ENCODE assay signal across 15 cellular contexts in the genomic region with DNA sequence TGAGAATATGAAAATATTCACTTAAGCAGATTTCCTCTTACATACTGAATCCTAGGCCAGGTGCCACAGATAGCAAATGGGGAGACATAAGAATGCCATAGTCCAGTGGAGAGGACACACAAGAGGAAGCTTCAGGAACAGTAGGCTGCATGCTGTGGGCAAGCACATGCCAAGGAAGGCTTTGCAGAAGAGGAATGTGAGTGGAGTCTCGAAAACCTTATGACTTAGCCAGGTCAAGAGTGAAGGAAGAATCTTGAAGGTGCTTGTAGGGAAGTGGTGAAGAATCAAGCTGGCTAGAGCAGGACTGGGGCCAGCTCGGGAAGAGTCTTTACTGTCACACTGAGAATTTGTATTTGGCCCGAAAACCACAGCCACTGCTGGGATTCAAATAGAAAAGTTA.
"Had no signal": no experiment of that assay in that cellular context is flagged by ENCODE, and none has a peak within 500 bp of the region (broad histone marks: within the 10 kb centered on the region; RNA-seq: fewer than 3 reads in every experiment).

No MANE protein-coding gene starts in this region.

- H3K9me3 ChIP-seq: ascending aorta, breast epithelium, gastrocnemius medialis, heart left ventricle had no signal

- H3K27me3 Mint-ChIP-seq: activated B cell treated with CpG ODN at 0.5 μM for 24 hours; activated CD4-positive, alpha-beta T cell treated with anti-CD3 and anti-CD28 coated beads, Interleukin-2, amount 10 ng/mL, durations not matched to agents 24 days and 14 days; activated T-cell treated with anti-CD3 and anti-CD28 coated beads, Interleukin-2, amount 50 U/mL, for 24 hours had no signal

- ATAC-seq: activated CD8-positive, alpha-beta T cell treated with anti-CD3 and anti-CD28 coated beads, Interleukin-2, amount 10 ng/mL, durations not matched to agents 7 days and 5 days; esophagus mucosa; gastrocnemius medialis; heart left ventricle; left ventricle myocardium superior had no signal

- H3K9me3 Mint-ChIP-seq: activated B cell treated with CpG ODN at 0.5 μM for 24 hours; activated CD4-positive, alpha-beta T cell treated with anti-CD3 and anti-CD28 coated beads, Interleukin-2, amount 10 ng/mL, durations not matched to agents 24 days and 14 days; activated naive CD4-positive, alpha-beta T cell treated with anti-CD3 and anti-CD28 coated beads for 36 hours; activated T-cell treated with anti-CD3 and anti-CD28 coated beads, Interleukin-2, amount 50 U/mL, for 24 hours; T-helper 2 cell treated with Interferon-gamma antibody and Interleukin-4, amounts not matched to agents 5 μg/mL and 100 μg/mL, for 36 hours had no signal

- H3K36me3 ChIP-seq: ascending aorta, breast epithelium, gastrocnemius medialis had no signal

- H3K4me3 Mint-ChIP-seq: activated B cell treated with CpG ODN at 0.5 μM for 24 hours; activated CD4-positive, alpha-beta T cell treated with anti-CD3 and anti-CD28 coated beads, Interleukin-2, amount 10 ng/mL, durations not matched to agents 24 days and 14 days; activated CD8-positive, alpha-beta T cell treated with anti-CD3 and anti-CD28 coated beads, Interleukin-2, amount 10 ng/mL, durations not matched to agents 7 days and 5 days; activated naive CD4-positive, alpha-beta T cell treated with anti-CD3 and anti-CD28 coated beads for 36 hours; activated T-cell treated with anti-CD3 and anti-CD28 coated beads, Interleukin-2, amount 50 U/mL, for 24 hours; T-helper 2 cell treated with Interferon-gamma antibody and Interleukin-4, amounts not matched to agents 5 μg/mL and 100 μg/mL, for 36 hours had no signal

- H3K4me3 ChIP-seq: ascending aorta, breast epithelium, gastrocnemius medialis, heart left ventricle had no signal

- H3K27ac Mint-ChIP-seq: activated B cell treated with CpG ODN at 0.5 μM for 24 hours; activated CD4-positive, alpha-beta T cell treated with anti-CD3 and anti-CD28 coated beads, Interleukin-2, amount 10 ng/mL, durations not matched to agents 24 days and 14 days; activated CD8-positive, alpha-beta T cell treated with anti-CD3 and anti-CD28 coated beads, Interleukin-2, amount 10 ng/mL, durations not matched to agents 7 days and 5 days; activated naive CD4-positive, alpha-beta T cell treated with anti-CD3 and anti-CD28 coated beads for 36 hours; activated T-cell treated with anti-CD3 and anti-CD28 coated beads, Interleukin-2, amount 50 U/mL, for 24 hours; T-helper 2 cell treated with Interferon-gamma antibody and Interleukin-4, amounts not matched to agents 5 μg/mL and 100 μg/mL, for 36 hours had no signal

- H3K27me3 ChIP-seq: ascending aorta, breast epithelium, gastrocnemius medialis, heart left ventricle had no signal

- DNase-seq: activated B cell treated with CpG ODN at 0.5 μM for 24 hours; activated CD4-positive, alpha-beta T cell treated with anti-CD3 and anti-CD28 coated beads, Interleukin-2, amount 10 ng/mL, durations not matched to agents 24 days and 14 days; activated CD8-positive, alpha-beta T cell treated with anti-CD3 and anti-CD28 coated beads, Interleukin-2, amount 10 ng/mL, durations not matched to agents 7 days and 5 days; activated naive CD4-positive, alpha-beta T cell treated with anti-CD3 and anti-CD28 coated beads for 36 hours; activated T-cell treated with anti-CD3 and anti-CD28 coated beads, Interleukin-2, amount 50 U/mL, for 24 hours; cortex of kidney; effector CD4-positive, alpha-beta T cell; gastrocnemius medialis; heart left ventricle; left ventricle myocardium superior; stimulated activated naive CD4-positive, alpha-beta T cell had no signal

- H3K4me1 ChIP-seq: ascending aorta, breast epithelium, gastrocnemius medialis had no signal

- H3K4me1 Mint-ChIP-seq: activated CD4-positive, alpha-beta T cell treated with anti-CD3 and anti-CD28 coated beads, Interleukin-2, amount 10 ng/mL, durations not matched to agents 24 days and 14 days had no signal

- H3K27ac ChIP-seq: ascending aorta, breast epithelium, gastrocnemius medialis, heart left ventricle had no signal
